11 cellular contexts compared by ENCODE assay signal in the genomic region with DNA sequence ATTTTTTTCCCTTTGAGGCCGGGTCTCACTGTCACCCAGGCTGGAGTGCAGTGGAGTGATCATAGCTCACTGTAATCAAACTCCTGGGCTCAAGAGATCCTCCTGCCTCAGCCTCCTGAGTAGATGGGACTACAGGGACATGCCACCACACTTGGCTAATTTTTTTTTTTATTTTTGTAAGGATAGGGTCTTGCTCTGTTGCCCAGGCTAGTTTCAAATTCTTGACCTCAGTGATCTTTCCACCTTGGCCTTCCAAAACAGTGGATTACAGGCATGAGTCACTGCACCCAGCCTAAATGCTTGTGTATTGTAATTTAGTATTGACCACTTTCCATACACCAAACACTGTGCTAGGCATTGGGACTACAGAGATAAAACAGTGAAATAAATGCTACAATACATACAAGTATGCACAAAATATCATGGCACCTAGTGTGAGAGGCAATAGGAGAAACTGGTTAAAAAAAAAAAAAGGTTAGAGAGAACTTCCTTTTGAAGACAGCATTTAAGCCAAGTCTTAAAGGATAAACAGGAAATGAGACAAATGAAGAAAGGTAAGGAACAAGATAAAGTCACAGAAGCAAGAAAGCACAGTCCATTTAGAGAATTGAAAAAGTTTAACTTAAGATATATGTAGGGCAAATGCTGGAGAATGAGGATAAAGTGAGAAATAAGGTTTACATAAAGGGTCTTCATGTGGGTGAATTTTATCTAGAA.
DNase-seq lines count a peak whose midpoint lies in the region; ATAC-seq and TF ChIP-seq lines count a peak whose summit lies in the region.
"Had no signal": no experiment of that assay in that cellular context is flagged by ENCODE, and none has a peak within 500 bp of the region (broad histone marks: within the 10 kb centered on the region; RNA-seq: fewer than 3 reads in every experiment).

No MANE protein-coding gene starts in this region.

- H3K27ac ChIP-seq in vagina, result no peak overlapping the region

- TF ChIP-seq POLR2A in vagina (IDR thresholded peaks at IDR 0.05), result no peak

- H3K4me3 Mint-ChIP-seq in activated T-cell treated with anti-CD3 and anti-CD28 coated beads, Interleukin-2, amount 50 U/mL, for 72 hours, result peak overlapping the region; percentile 32 to 78
- H3K4me3 Mint-ChIP-seq in T-helper 17 cell, result peak overlapping the region; percentile 28
- H3K4me3 Mint-ChIP-seq in stimulated activated memory B cell treated with anti-CD40 and anti-IgM and Interleukin-4, amounts not matched to agents 10 μg/mL and 1 μg/mL and 100 μg/mL, for 72 hours, result no peak overlapping the region

- no peaks in the 10 kb centered on the region for H3K9me3 ChIP-seq in T-helper 17 cell (ENCODE audit: control insufficient read depth, low read length, poor library complexity, severe bottlenecking)
- no peaks in the 10 kb centered on the region for H3K9me3 ChIP-seq in vagina

- no peaks in the 10 kb centered on the region for H3K27me3 Mint-ChIP-seq in activated T-cell treated with anti-CD3 and anti-CD28 coated beads, Interleukin-2, amount 50 U/mL, for 72 hours (ENCODE audit: low read depth)
- no peaks in the 10 kb centered on the region for H3K27me3 Mint-ChIP-seq in T-helper 17 cell
- no peaks in the 10 kb centered on the region for H3K27me3 Mint-ChIP-seq in stimulated activated memory B cell treated with anti-CD40 and anti-IgM and Interleukin-4, amounts not matched to agents 10 μg/mL and 1 μg/mL and 100 μg/mL, for 72 hours

- H3K36me3 ChIP-seq in vagina, result peaks cover 0 to 50% of the 10 kb centered on the region in 2 donors

- no peak overlapping the region for H3K4me3 ChIP-seq in vagina

- no peaks in the 10 kb centered on the region for H3K27me3 ChIP-seq in vagina

- intact Hi-C loops in vagina (cut with DNase I), result no loop called here

- peaks cover 19 to 46% of the 10 kb centered on the region in 2 donors for H3K36me3 Mint-ChIP-seq in activated T-cell treated with anti-CD3 and anti-CD28 coated beads, Interleukin-2, amount 50 U/mL, for 72 hours (ENCODE audit: insufficient read depth in 2 of 2)
- H3K36me3 Mint-ChIP-seq in T-helper 17 cell (ENCODE audit: low read depth), result peaks cover 14% of the 10 kb centered on the region
- H3K36me3 Mint-ChIP-seq in stimulated activated memory B cell treated with anti-CD40 and anti-IgM and Interleukin-4, amounts not matched to agents 10 μg/mL and 1 μg/mL and 100 μg/mL, for 72 hours, result peaks cover 62% of the 10 kb centered on the region

- no peaks in the 10 kb centered on the region for H3K4me1 ChIP-seq in vagina

- TF ChIP-seq CTCF in vagina (IDR thresholded peaks at IDR 0.05), result no peak

- H3K27ac Mint-ChIP-seq in activated T-cell treated with anti-CD3 and anti-CD28 coated beads, Interleukin-2, amount 50 U/mL, for 72 hours, result peak overlapping the region; percentile 98
- H3K27ac Mint-ChIP-seq in T-helper 17 cell, result peak overlapping the region; percentile 79
- peak overlapping the region; percentile 79 for H3K27ac Mint-ChIP-seq in stimulated activated memory B cell treated with anti-CD40 and anti-IgM and Interleukin-4, amounts not matched to agents 10 μg/mL and 1 μg/mL and 100 μg/mL, for 72 hours

- H3K4me1 Mint-ChIP-seq in activated T-cell treated with anti-CD3 and anti-CD28 coated beads, Interleukin-2, amount 50 U/mL, for 72 hours (ENCODE audit: low read depth), result peaks cover 31% of the 10 kb centered on the region
- peaks cover 30% of the 10 kb centered on the region for H3K4me1 Mint-ChIP-seq in T-helper 17 cell
- peaks cover 14% of the 10 kb centered on the region for H3K4me1 Mint-ChIP-seq in stimulated activated memory B cell treated with anti-CD40 and anti-IgM and Interleukin-4, amounts not matched to agents 10 μg/mL and 1 μg/mL and 100 μg/mL, for 72 hours

- no peaks in the 10 kb centered on the region for H3K9me3 Mint-ChIP-seq in activated T-cell treated with anti-CD3 and anti-CD28 coated beads, Interleukin-2, amount 50 U/mL, for 72 hours
- H3K9me3 Mint-ChIP-seq in stimulated activated memory B cell treated with anti-CD40 and anti-IgM and Interleukin-4, amounts not matched to agents 10 μg/mL and 1 μg/mL and 100 μg/mL, for 72 hours, result no peaks in the 10 kb centered on the region

- ATAC-seq in activated T-cell treated with anti-CD3 and anti-CD28 coated beads, Interleukin-2, amount 50 U/mL, for 72 hours (replicated peaks in 1 of 2), result peak in 1 of 2 donors; percentile 12
- no peak for ATAC-seq in T-helper 17 cell
- ATAC-seq in stimulated activated memory B cell treated with anti-CD40 and anti-IgM and Interleukin-4, amounts not matched to agents 10 μg/mL and 1 μg/mL and 100 μg/mL, for 72 hours, result no peak
- no peak for ATAC-seq in HG03045 (IDR thresholded peaks at IDR 0.05; ENCODE audit: unreplicated experiment)

- DNase-seq in activated T-cell treated with anti-CD3 and anti-CD28 coated beads, Interleukin-2, amount 50 U/mL, for 72 hours, result no peak
- DNase-seq in activated T-cell treated with anti-CD3 and anti-CD28 coated beads, Interleukin-2, amount 50 U/mL, for 48 hours, result no peak
- DNase-seq in T-helper 17 cell, result no peak
- DNase-seq in central memory CD4-positive, alpha-beta T cell, result peak; percentile 2
- no peak for DNase-seq in vagina (ENCODE audit: extremely low spot score in 2 of 2)
- no peak for DNase-seq in SHP77 (lab: John Stamatoyannopoulos, UW)
- DNase-seq: amniotic stem cell; effector memory CD4-positive, alpha-beta T cell; stimulated activated naive CD4-positive, alpha-beta T cell treated with Interleukin-2 at 50 U/mL for 16 hours had no signal
